Comparison of ENCODE assay signal across 11 cellular contexts in genomic region chr4:151169223-151169622, GRCh38.
DNase-seq lines count a peak whose midpoint lies in the region; ATAC-seq and TF ChIP-seq lines count a peak whose summit lies in the region.
"Had no signal": no experiment of that assay in that cellular context is flagged by ENCODE, and none has a peak within 500 bp of the region (broad histone marks: within the 10 kb centered on the region; RNA-seq: fewer than 3 reads in every experiment).

No MANE protein-coding gene starts in this region.

- in situ Hi-C loops in GM13976 (cut with MboI; ENCODE audit: low sequenced_read_pairs, unreplicated experiment), result no loop called here

- no peaks in the 10 kb centered on the region for H3K27me3 ChIP-seq in dorsolateral prefrontal cortex
- H3K27me3 ChIP-seq in lung (ENCODE audit: control insufficient read depth, insufficient read depth), result no peaks in the 10 kb centered on the region
- no peaks in the 10 kb centered on the region for H3K27me3 ChIP-seq in vagina

- H3K4me3 Mint-ChIP-seq in natural killer cell treated with Interleukin-12 subunit alpha and Interleukin-12 subunit beta and Interleukin-15 and Interleukin-18, amount 100 ng/mL, for 72 hours, result no peak overlapping the region
- H3K4me3 Mint-ChIP-seq: activated T-cell treated with anti-CD3 and anti-CD28 coated beads, Interleukin-2, amount 50 U/mL, for 4 hours; naive B cell had no signal

- H3K4me3 ChIP-seq in dorsolateral prefrontal cortex, result peak overlapping the region in 14 of 59 donors; percentile 3 to 25 (median 12)
- no peak overlapping the region for H3K4me3 ChIP-seq in lung
- H3K4me3 ChIP-seq in vagina, result no peak overlapping the region

- H3K4me1 ChIP-seq in lung (ENCODE audit: control insufficient read depth in 2 of 2, insufficient read depth in 2 of 2, low read length in 2 of 2) (peaks cover 2 to 3% of the 10 kb centered on the region in 2 donors), vagina (peaks cover 51% of the 10 kb centered on the region)

- H3K4me1 Mint-ChIP-seq in natural killer cell treated with Interleukin-12 subunit alpha and Interleukin-12 subunit beta and Interleukin-15 and Interleukin-18, amount 100 ng/mL, for 72 hours (ENCODE audit: low read depth in 2 of 2), result no peaks in the 10 kb centered on the region
- H3K4me1 Mint-ChIP-seq: naive B cell had no signal

- H3K36me3 Mint-ChIP-seq in natural killer cell treated with Interleukin-12 subunit alpha and Interleukin-12 subunit beta and Interleukin-15 and Interleukin-18, amount 100 ng/mL, for 72 hours, result no peaks in the 10 kb centered on the region
- H3K36me3 Mint-ChIP-seq: naive B cell had no signal

- H3K27ac ChIP-seq in dorsolateral prefrontal cortex (peak overlapping the region in 57 of 59 donors; percentile 18 to 81 (median 67)), lung (ENCODE audit: low read depth in 1 of 2, low read length in 1 of 2) (peak overlapping the region in 1 of 2 donors; percentile 60), vagina (peak overlapping the region; percentile 71)
- H3K27ac ChIP-seq: 22Rv1 had no signal

- H3K36me3 ChIP-seq in lung (ENCODE audit: control insufficient read depth in 2 of 2, insufficient read depth in 2 of 2, low read length in 2 of 2) (peaks cover 3 to 5% of the 10 kb centered on the region in 2 donors), vagina (peaks cover 0 to under 1% of the 10 kb centered on the region in 2 donors)

- no peaks in the 10 kb centered on the region for H3K9me3 ChIP-seq in lung (ENCODE audit: control insufficient read depth in 2 of 2, insufficient read depth in 1 of 2, low read length in 1 of 2)
- H3K9me3 ChIP-seq in vagina, result no peaks in the 10 kb centered on the region

- H3K9me3 Mint-ChIP-seq in natural killer cell treated with Interleukin-12 subunit alpha and Interleukin-12 subunit beta and Interleukin-15 and Interleukin-18, amount 100 ng/mL, for 72 hours, result no peaks in the 10 kb centered on the region
- H3K9me3 Mint-ChIP-seq: activated T-cell treated with anti-CD3 and anti-CD28 coated beads, Interleukin-2, amount 50 U/mL, for 4 hours; naive B cell had no signal

- ATAC-seq in lung (ENCODE audit: insufficient read depth, low FRiP score), result peak; percentile 84
- no peak for ATAC-seq in natural killer cell treated with Interleukin-12 subunit alpha and Interleukin-12 subunit beta and Interleukin-15 and Interleukin-18, amount 100 ng/mL, for 72 hours
- no peak for ATAC-seq in GM21619 (IDR thresholded peaks at IDR 0.05; ENCODE audit: unreplicated experiment)
- ATAC-seq: activated T-cell treated with anti-CD3 and anti-CD28 coated beads, Interleukin-2, amount 50 U/mL, for 4 hours had no signal

- TF ChIP-seq POLR2A in vagina (IDR thresholded peaks at IDR 0.05), result no peak

- DNase-seq in NCI-H2196 (lab: John Stamatoyannopoulos, UW; ENCODE audit: unreplicated experiment) (peak; percentile 14), NCI-H2196 treated with DMSO at 0.1 percent for 48 hours (lab: John Stamatoyannopoulos, UW; ENCODE audit: unreplicated experiment) (no peak), dorsolateral prefrontal cortex (peak in 8 of 10 donors; percentile 58 to 84 (median 70)), lung (ENCODE audit: low spot score) (peak; percentile 55), vagina (ENCODE audit: extremely low spot score in 2 of 2) (peak in 1 of 2 donors; percentile 93), GM13976 (ENCODE audit: low spot score) (no peak)
- no peak for DNase-seq in natural killer cell treated with Interleukin-12 subunit alpha and Interleukin-12 subunit beta and Interleukin-15 and Interleukin-18, amount 100 ng/mL, for 72 hours (ENCODE audit: low spot score)
- DNase-seq: activated T-cell treated with anti-CD3 and anti-CD28 coated beads, Interleukin-2, amount 50 U/mL, for 4 hours; naive B cell had no signal

- TF ChIP-seq CTCF in dorsolateral prefrontal cortex (IDR thresholded peaks at IDR 0.05 in 54 of 56, conservative IDR thresholded peaks at IDR 0.05 in 2 of 56; ENCODE audit: low read depth in 1 of 56, partially characterized antibody in 56 of 56) (peak in 10 of 56 donors; percentile 4 to 36 (median 19)), lung (IDR thresholded peaks at IDR 0.05; ENCODE audit: control extremely low read depth, extremely low read depth) (no peak), vagina (IDR thresholded peaks at IDR 0.05) (no peak), GM13976 (IDR thresholded peaks at IDR 0.05; ENCODE audit: borderline replicate concordance, control extremely low read depth, extremely low read depth, insufficient read depth, missing control alignments) (no peak)

- H3K27me3 Mint-ChIP-seq in natural killer cell treated with Interleukin-12 subunit alpha and Interleukin-12 subunit beta and Interleukin-15 and Interleukin-18, amount 100 ng/mL, for 72 hours, result peaks cover 17 to 42% of the 10 kb centered on the region in 2 donors

- no peak overlapping the region for H3K27ac Mint-ChIP-seq in natural killer cell treated with Interleukin-12 subunit alpha and Interleukin-12 subunit beta and Interleukin-15 and Interleukin-18, amount 100 ng/mL, for 72 hours

- 72 to 82% methylated on average over 7 of the region's 7 CpGs for WGBS in lung, 2 donors

- intact Hi-C loops in dorsolateral prefrontal cortex (cut with DNase I), result no loop called here
- intact Hi-C loops in vagina (cut with DNase I), result no loop called here

Comparison
In these comparisons a context has a peak if more than half of its experiments do, and no peak if none do; other contexts are left out.
1. DNase-seq: peak in NCI-H2196 (single experiment), dorsolateral prefrontal cortex (8 of 10) and lung (single experiment); none in NCI-H2196 treated with DMSO at 0.1 percent for 48 hours (single experiment), natural killer cell treated with Interleukin-12 subunit alpha and Interleukin-12 subunit beta and Interleukin-15 and Interleukin-18, amount 100 ng/mL, for 72 hours (single experiment) and GM13976 (single experiment).